Comparison of ENCODE assay signal across 1 cellular context in genomic region chr1:210328032-210328745, GRCh38.
A peak's percentile ranks its signal among the peaks of the same experiment; 100 is the strongest.
TF ChIP-seq lines count a peak whose summit lies in the region.

No MANE protein-coding gene starts in this region.

TF ChIP-seq in GM12878, 131 proteins besides CTCF, POLR2A, EP300 and RAD21 (continued from another document):
- TF ChIP-seq ZBTB40 (IDR thresholded peaks at IDR 0.05; ENCODE audit: borderline replicate concordance), result 0 out of 2 replicates have a peak, but pooled peaks have one; percentile 37
- no peak for TF ChIP-seq RUNX3 (IDR thresholded peaks at IDR 0.05; ENCODE audit: low read length)
- TF ChIP-seq CBFB (IDR thresholded peaks at IDR 0.05; ENCODE audit: low read depth), result no peak
- TF ChIP-seq HDGF (IDR thresholded peaks at IDR 0.05), result 0 out of 2 replicates have a peak, but pooled peaks have one; percentile 37
- no peak for TF ChIP-seq BMI1 (IDR thresholded peaks at IDR 0.05; ENCODE audit: borderline replicate concordance)
- TF ChIP-seq MAX (IDR thresholded peaks at IDR 0.05; ENCODE audit: low read depth, low read length), result no peak
- no peak for TF ChIP-seq ZNF687 (IDR thresholded peaks at IDR 0.05)
- TF ChIP-seq ZNF592 (IDR thresholded peaks at IDR 0.05), result no peak
